ENCODE assay signal across 29 cellular contexts in genomic region chr14:21123429-21123828, GRCh38.
"Had no signal": no experiment of that assay in that cellular context is flagged by ENCODE, and none has a peak within 500 bp of the region (broad histone marks: within the 10 kb centered on the region; RNA-seq: fewer than 3 reads in every experiment).

No MANE protein-coding gene starts in this region.

- H3K27me3 ChIP-seq: MG63 had no signal

- H3K4me1 Mint-ChIP-seq: T-cell had no signal

- H3K4me3 Mint-ChIP-seq: T-cell had no signal

- H3K36me3 ChIP-seq: MG63, SJCRH30 had no signal

- H3K4me3 ChIP-seq: MG63, PC-9, SJCRH30, SK-N-MC had no signal

- H3K27ac Mint-ChIP-seq: T-cell had no signal

- FAIRE-seq: RCC 7860 had no signal

- H3K36me3 Mint-ChIP-seq: T-cell had no signal

- H3K9me3 ChIP-seq: MG63, SJCRH30 had no signal

- H3K4me1 ChIP-seq: SJCRH30 had no signal

- H3K4me2 ChIP-seq: PC-9 had no signal

- H2AFZ ChIP-seq: PC-9 had no signal

- DNase-seq: Kasumi-1, MG63, MV-4-11, NCI-H1092, NCI-H1105, NCI-H1417 treated with DMSO at 0.1 percent for 48 hours, NCI-H1436 treated with DMSO at 0.1 percent for 48 hours, NCI-H187, NCI-H1930, NCI-H2029 treated with DMSO at 0.1 percent for 48 hours, NCI-H2081 treated with DMSO at 0.1 percent for 48 hours, NCI-H2107, NCI-H2171, NCI-H226, NCI-H446 treated with DMSO at 0.1 percent for 48 hours, NCI-H510A, NCI-H524, NCI-H526, NCI-H69, NCI-H748 treated with DMSO at 0.1 percent for 48 hours, NCI-H82, PC-9, SHP77, SIG-M5, SJCRH30, T-cell had no signal

- H3K27ac ChIP-seq: PC-9, RWPE1, SJCRH30, SK-N-MC had no signal
